ENCODE assay signal across 29 cellular contexts in the genomic region with DNA sequence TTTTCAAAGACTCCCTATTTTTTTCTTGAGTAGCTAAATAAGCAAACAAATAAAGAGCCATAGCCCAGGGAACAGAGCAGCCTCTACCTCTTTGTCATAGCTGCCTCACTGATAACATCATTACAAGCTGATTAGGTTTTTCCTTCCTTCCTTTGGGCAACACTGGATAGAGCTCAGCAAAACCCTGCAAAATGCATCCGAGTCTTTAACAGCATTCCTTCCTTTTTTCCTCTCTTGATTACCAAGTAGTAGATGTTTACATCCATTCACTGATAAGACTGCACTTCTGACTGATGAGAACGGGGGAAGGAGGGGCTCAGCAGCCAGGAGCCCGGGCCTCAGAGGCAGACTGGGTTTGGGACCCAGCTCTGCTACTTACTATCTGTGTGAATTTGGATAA.
DNase-seq lines count a peak whose midpoint lies in the region; ATAC-seq, FAIRE-seq and TF ChIP-seq lines count a peak whose summit lies in the region.
"Had no signal": no experiment of that assay in that cellular context is flagged by ENCODE, and none has a peak within 500 bp of the region (broad histone marks: within the 10 kb centered on the region; RNA-seq: fewer than 3 reads in every experiment).

No MANE protein-coding gene starts in this region.

- TF ChIP-seq RAD21 in A549 (conservative IDR thresholded peaks at IDR 0.05 in 1 of 2, IDR thresholded peaks at IDR 0.05 in 1 of 2) = no peak

- peaks cover 30% of the 10 kb centered on the region for H3K4me1 ChIP-seq in A549
- H3K4me1 ChIP-seq: ascending aorta, BLaER1, sigmoid colon, suprapubic skin, vagina had no signal

- CTCF ChIA-PET in A549 (lab: Yijun Ruan, JAX) = interaction anchor here (1.6 to 2.0 kb wide), 2 partner anchors 33 to 61 kb away, joined by 6 read pairs; no protein-coding TSS in a partner anchor

- no peak for TF ChIP-seq EP300 in A549 (IDR thresholded peaks at IDR 0.05)

- peak overlapping the region; percentile 30; the same call in 2 of the 3 replicates for H3K4me2 ChIP-seq in A549
- H3K4me2 ChIP-seq: BLaER1 had no signal

- no peak for ATAC-seq in A549
- ATAC-seq in GM19023 (IDR thresholded peaks at IDR 0.05; ENCODE audit: unreplicated experiment) = no peak
- ATAC-seq: activated CD8-positive, alpha-beta T cell treated with anti-CD3 and anti-CD28 coated beads, Interleukin-2, amount 10 ng/mL, durations not matched to agents 7 days and 5 days; naive thymus-derived CD4-positive, alpha-beta T cell had no signal

- no peak for TF ChIP-seq POLR2A in A549 (IDR thresholded peaks at IDR 0.05; ENCODE audit: low read length)

- no peak overlapping the region for H3K4me3 ChIP-seq in A549
- H3K4me3 ChIP-seq in choroid plexus epithelial cell (ENCODE audit: low read depth, low read length) = no peak overlapping the region
- H3K4me3 ChIP-seq: ascending aorta, BLaER1, lung, sigmoid colon, suprapubic skin, vagina had no signal

- H3K9me3 ChIP-seq in A549 = no peaks in the 10 kb centered on the region
- H3K9me3 ChIP-seq: ascending aorta, BLaER1, sigmoid colon, suprapubic skin, vagina had no signal

- POLR2A ChIA-PET in A549 (lab: Yijun Ruan, JAX) = no interaction called here

- no peak overlapping the region; a peak in 1 of 6 replicates for H3K27ac ChIP-seq in A549
- H3K27ac ChIP-seq: ascending aorta, BLaER1, RWPE1, sigmoid colon, suprapubic skin, vagina had no signal

- WGBS in A549 (ENCODE audit: missing lambda C conversion rate) = 36% methylated on average over 3 of the region's 3 CpGs

- TF ChIP-seq CTCF in A549 (IDR thresholded peaks at IDR 0.05) (no peak), choroid plexus epithelial cell (conservative IDR thresholded peaks at IDR 0.05; ENCODE audit: low read depth, low read length) (no peak)

- peak in 1 of 2 experiments; percentile 12 for DNase-seq in A549 (ENCODE audit: low read depth in 1 of 2, low spot score in 1 of 2)
- peak; percentile 37 for DNase-seq in M059J (ENCODE audit: low read depth)
- peak; percentile 10 for DNase-seq in choroid plexus epithelial cell (ENCODE audit: low read depth)
- DNase-seq in lung microvascular endothelial cell (ENCODE audit: low read depth in 2 of 2) = peak; percentile 25 to 66
- no peak for DNase-seq in GM03348 (ENCODE audit: low spot score)
- DNase-seq in NCI-H1417 treated with DMSO at 0.1 percent for 48 hours (lab: John Stamatoyannopoulos, UW) = no peak
- DNase-seq in DMS114 treated with DMSO at 0.1 percent for 48 hours (lab: John Stamatoyannopoulos, UW; ENCODE audit: unreplicated experiment) = no peak
- DNase-seq: activated CD4-positive, CD25-positive, alpha-beta regulatory T cell; activated CD8-positive, alpha-beta T cell treated with anti-CD3 and anti-CD28 coated beads, Interleukin-2, amount 10 ng/mL, durations not matched to agents 7 days and 5 days; activated naive CD4-positive, alpha-beta T cell treated with Interleukin-2 at 50 U/mL for 16 hours; activated T-cell treated with anti-CD3 and anti-CD28 coated beads, Interleukin-2, amount 50 U/mL, for 24 hours; GOT3; hippocampal formation; kidney; naive thymus-derived CD4-positive, alpha-beta T cell; NCI-H1092; NCI-H2081; NCI-H510A treated with DMSO at 0.1 percent for 48 hours; sigmoid colon; T1000 had no signal

- FAIRE-seq in A549 (lab: Jason Lieb, UNC) = no peak
- FAIRE-seq: colon, G401.6, kidney had no signal

TF ChIP-seq in A549, 52 proteins besides CTCF, POLR2A, EP300 and RAD21:
- TF ChIP-seq MYC (IDR thresholded peaks at IDR 0.05; ENCODE audit: borderline replicate concordance, low read length) (no peak), KDM5A (IDR thresholded peaks at IDR 0.05) (no peak)

Comparison
In these comparisons a context has a peak if more than half of its experiments do, and no peak if none do; other contexts are left out.
1. DNase-seq: peak in M059J (single experiment), choroid plexus epithelial cell (single experiment) and lung microvascular endothelial cell (2 of 2); none in GM03348 (single experiment), NCI-H1417 treated with DMSO at 0.1 percent for 48 hours (single experiment) and DMS114 treated with DMSO at 0.1 percent for 48 hours (single experiment).